23 cellular contexts compared by ENCODE assay signal in genomic region chr1:242738702-242739225, GRCh38.
"Had no signal": no experiment of that assay in that cellular context is flagged by ENCODE, and none has a peak within 500 bp of the region (broad histone marks: within the 10 kb centered on the region; RNA-seq: fewer than 3 reads in every experiment).

No MANE protein-coding gene starts in this region.

- H3K27ac ChIP-seq: foreskin keratinocyte, sigmoid colon, suprapubic skin, thyroid gland, upper lobe of right lung, vagina had no signal

- H3K4me3 ChIP-seq: lung, sigmoid colon, suprapubic skin, thyroid gland, upper lobe of right lung, vagina had no signal

- H3K27me3 Mint-ChIP-seq: dendritic cell treated with granulocyte-macrophage colony-stimulating factor and Interleukin-4, amounts not matched to agents 40 ng/mL and 50 ng/mL, for 4 days had no signal

- H3K27ac Mint-ChIP-seq: dendritic cell treated with granulocyte-macrophage colony-stimulating factor and Interleukin-4, amounts not matched to agents 40 ng/mL and 50 ng/mL, for 4 days; endodermal cell; naive thymus-derived CD8-positive, alpha-beta T cell; stimulated activated effector memory CD8-positive, alpha-beta T cell treated with anti-CD3 and anti-CD28 coated beads, Interleukin-12 subunit alpha, Interleukin-12 subunit beta, amount 100 ng/mL, for 72 hours had no signal

- H3K9me3 ChIP-seq: suprapubic skin, thyroid gland, upper lobe of right lung, vagina had no signal

- H3K4me3 Mint-ChIP-seq: dendritic cell treated with granulocyte-macrophage colony-stimulating factor and Interleukin-4, amounts not matched to agents 40 ng/mL and 50 ng/mL, for 4 days; endodermal cell; naive thymus-derived CD8-positive, alpha-beta T cell; neural crest cell; stimulated activated effector memory CD8-positive, alpha-beta T cell treated with anti-CD3 and anti-CD28 coated beads, Interleukin-12 subunit alpha, Interleukin-12 subunit beta, amount 100 ng/mL, for 72 hours had no signal

- FAIRE-seq: colon, endothelial cell of umbilical vein, kidney had no signal

- DNase-seq: endodermal cell; erythroblast; foreskin keratinocyte; kidney; left cardiac atrium; left ventricle myocardium superior; mesenchymal stem cell; naive thymus-derived CD8-positive, alpha-beta T cell; posterior cingulate gyrus; sigmoid colon; stimulated activated CD4-positive, alpha-beta T cell treated with anti-CD3 and anti-CD28 coated beads, Interleukin-4, amount 100 ng/mL, for 1 hour; stimulated activated CD8-positive, alpha-beta memory T cell treated with anti-CD3 and anti-CD28 coated beads, Interleukin-4, amount 100 ng/mL, for 48 hours; stimulated activated naive CD8-positive, alpha-beta T cell treated with anti-CD3 and anti-CD28 coated beads, Interleukin-15, Interleukin-2, amounts not matched to agents 100 U/mL and 50 U/mL, for 24 hours; thyroid gland; upper lobe of right lung had no signal

- H3K36me3 ChIP-seq: sigmoid colon, suprapubic skin, thyroid gland, upper lobe of right lung, vagina had no signal

- H3K4me1 ChIP-seq: foreskin keratinocyte, sigmoid colon, suprapubic skin, thyroid gland, upper lobe of right lung, vagina had no signal

- H3K4me1 Mint-ChIP-seq: endodermal cell; neural crest cell; stimulated activated effector memory CD8-positive, alpha-beta T cell treated with anti-CD3 and anti-CD28 coated beads, Interleukin-12 subunit alpha, Interleukin-12 subunit beta, amount 100 ng/mL, for 72 hours had no signal

- ATAC-seq: foreskin keratinocyte; left cardiac atrium; left ventricle myocardium superior; naive thymus-derived CD8-positive, alpha-beta T cell; stimulated activated effector memory CD8-positive, alpha-beta T cell treated with anti-CD3 and anti-CD28 coated beads, Interleukin-12 subunit alpha, Interleukin-12 subunit beta, amount 100 ng/mL, for 72 hours; stimulated activated naive CD8-positive, alpha-beta T cell treated with anti-CD3 and anti-CD28 coated beads, Interleukin-15, Interleukin-2, amounts not matched to agents 100 U/mL and 50 U/mL, for 24 hours; upper lobe of right lung had no signal

- H3K27me3 ChIP-seq: foreskin keratinocyte, sigmoid colon, suprapubic skin, thyroid gland, upper lobe of right lung, vagina had no signal

- H3K36me3 Mint-ChIP-seq: stimulated activated effector memory CD8-positive, alpha-beta T cell treated with anti-CD3 and anti-CD28 coated beads, Interleukin-12 subunit alpha, Interleukin-12 subunit beta, amount 100 ng/mL, for 72 hours had no signal
